8 cellular contexts compared by ENCODE assay signal in the genomic region with DNA sequence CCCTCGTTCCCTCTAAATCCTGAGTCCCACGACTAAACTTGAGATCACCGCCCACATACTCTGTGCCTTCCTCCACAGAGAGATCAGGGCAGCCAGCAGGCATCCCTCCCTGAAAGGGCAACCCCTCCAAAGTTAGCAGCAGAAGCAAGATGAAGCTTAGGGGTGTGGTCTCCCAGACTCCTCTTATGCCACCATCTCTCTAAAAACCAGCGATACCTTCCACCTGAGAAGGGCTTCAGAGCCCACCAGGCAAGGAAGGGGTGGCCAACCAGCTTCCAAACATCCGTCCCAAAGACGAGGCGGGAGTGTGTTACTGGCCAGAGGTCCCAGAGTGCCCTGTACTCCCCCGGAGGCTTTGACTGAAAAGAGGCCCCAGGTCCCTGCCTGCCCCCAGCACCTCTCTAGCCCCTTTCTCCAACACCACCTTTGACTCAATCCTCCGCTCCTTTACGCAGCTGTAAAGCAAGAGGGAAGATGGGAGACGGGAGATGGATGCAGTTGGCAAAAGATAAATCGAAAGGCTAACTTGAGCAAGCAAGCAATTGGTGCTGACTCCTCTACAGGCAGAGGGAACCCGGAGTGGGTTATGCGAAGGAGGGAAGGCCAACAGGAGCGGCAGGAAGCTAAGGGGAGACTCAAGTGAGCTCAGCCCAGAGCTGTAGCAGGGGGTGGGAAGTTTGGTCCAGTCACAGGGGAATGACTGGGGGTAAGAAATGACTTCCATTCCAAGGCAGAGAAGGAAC. TPM values are rescaled to one million over a fixed set of nuclear protein-coding genes. Genes with fewer than 3 reads are reported as not detected.
DNase-seq lines count a peak whose midpoint lies in the region; ATAC-seq and FAIRE-seq lines count a peak whose summit lies in the region.

No MANE protein-coding gene starts in this region.

- intact Hi-C loops in CD4-positive, alpha-beta memory T cell (cut with micrococcal nuclease) = no loop called here

- DNase-seq in CD4-positive, alpha-beta memory T cell = peak in 1 of 5 donors; percentile 17
- no peak for DNase-seq in HTR-8/SVneo (ENCODE audit: insufficient read length, low spot score)
- DNase-seq in activated naive CD4-positive, alpha-beta T cell treated with anti-CD3 and anti-CD28 coated beads, Interleukin-2, amount 50 U/mL, for 72 hours (ENCODE audit: low spot score in 2 of 2) = peak in 1 of 2 donors; percentile 13
- DNase-seq in immature natural killer cell = no peak
- DNase-seq in COR-L47 (lab: John Stamatoyannopoulos, UW) = no peak
- DNase-seq in D341Med (ENCODE audit: low spot score) = no peak

- peak; percentile 62 for FAIRE-seq in HTR-8/SVneo (lab: Jason Lieb, UNC)

- H3K4me1 Mint-ChIP-seq in CD4-positive, alpha-beta memory T cell = peaks cover 26 to 62% (median 47%) of the 10 kb centered on the region in 4 donors
- H3K4me1 Mint-ChIP-seq in immature natural killer cell = peaks cover 39 to 50% of the 10 kb centered on the region in 2 donors
- peaks cover 46% of the 10 kb centered on the region for H3K4me1 Mint-ChIP-seq in stimulated activated memory B cell treated with anti-CD40 and anti-IgM and Interleukin-4, amounts not matched to agents 10 μg/mL and 1 μg/mL and 100 μg/mL, for 72 hours

- H3K4me3 Mint-ChIP-seq in CD4-positive, alpha-beta memory T cell = peak overlapping the region; percentile 90 to 98 (median 94)
- H3K4me3 Mint-ChIP-seq in immature natural killer cell = peak overlapping the region; percentile 89 to 98 (median 92)
- H3K4me3 Mint-ChIP-seq in stimulated activated memory B cell treated with anti-CD40 and anti-IgM and Interleukin-4, amounts not matched to agents 10 μg/mL and 1 μg/mL and 100 μg/mL, for 72 hours = peak overlapping the region; percentile 97

- peak overlapping the region; percentile 48 for H3K27ac ChIP-seq in CD4-positive, alpha-beta memory T cell (ENCODE audit: low read depth, low read length)

- H3K4me3 ChIP-seq in CD4-positive, alpha-beta memory T cell (ENCODE audit: low read length in 2 of 2) = peak overlapping the region; percentile 67 to 95

- H3K4me1 ChIP-seq in CD4-positive, alpha-beta memory T cell (ENCODE audit: insufficient read depth, low read length) = peaks cover 46% of the 10 kb centered on the region

- CTCF ChIA-PET in CD4-positive, alpha-beta memory T cell (lab: Charles Lee; ENCODE audit: partially characterized antibody) = interaction anchor here (1.3 to 2.0 kb wide), 2 partner anchors 43 to 71 kb away, joined by 4 read pairs; no protein-coding TSS in a partner anchor

- peaks cover 4% of the 10 kb centered on the region for H3K36me3 ChIP-seq in CD4-positive, alpha-beta memory T cell (ENCODE audit: insufficient read depth, low read length)

- peaks cover 0 to 13% of the 10 kb centered on the region in 2 donors for H3K36me3 Mint-ChIP-seq in CD4-positive, alpha-beta memory T cell
- peaks cover 9% of the 10 kb centered on the region in 2 donors for H3K36me3 Mint-ChIP-seq in activated naive CD4-positive, alpha-beta T cell treated with anti-CD3 and anti-CD28 coated beads, Interleukin-2, amount 50 U/mL, for 72 hours
- peaks cover 0 to 4% (median 0%) of the 10 kb centered on the region in 3 donors for H3K36me3 Mint-ChIP-seq in immature natural killer cell
- H3K36me3 Mint-ChIP-seq in stimulated activated memory B cell treated with anti-CD40 and anti-IgM and Interleukin-4, amounts not matched to agents 10 μg/mL and 1 μg/mL and 100 μg/mL, for 72 hours = no peaks in the 10 kb centered on the region

- peak overlapping the region; percentile 86 to 95 (median 89) for H3K27ac Mint-ChIP-seq in CD4-positive, alpha-beta memory T cell
- H3K27ac Mint-ChIP-seq in activated naive CD4-positive, alpha-beta T cell treated with anti-CD3 and anti-CD28 coated beads, Interleukin-2, amount 50 U/mL, for 72 hours = peak overlapping the region; percentile 80 to 95
- peak overlapping the region; percentile 73 to 89 (median 84) for H3K27ac Mint-ChIP-seq in immature natural killer cell
- H3K27ac Mint-ChIP-seq in stimulated activated memory B cell treated with anti-CD40 and anti-IgM and Interleukin-4, amounts not matched to agents 10 μg/mL and 1 μg/mL and 100 μg/mL, for 72 hours = peak overlapping the region; percentile 86

- peak in 1 of 2 donors; percentile 23 for ATAC-seq in activated naive CD4-positive, alpha-beta T cell treated with anti-CD3 and anti-CD28 coated beads, Interleukin-2, amount 50 U/mL, for 72 hours
- ATAC-seq in stimulated activated memory B cell treated with anti-CD40 and anti-IgM and Interleukin-4, amounts not matched to agents 10 μg/mL and 1 μg/mL and 100 μg/mL, for 72 hours = no peak
- ATAC-seq in HG03354 (IDR thresholded peaks at IDR 0.05; ENCODE audit: poor library complexity, severe bottlenecking, unreplicated experiment) = no peak

- no peaks in the 10 kb centered on the region for H3K27me3 ChIP-seq in CD4-positive, alpha-beta memory T cell (ENCODE audit: insufficient read depth, low read length)

- POLR2A ChIA-PET in CD4-positive, alpha-beta memory T cell (lab: Charles Lee; ENCODE audit: partially characterized antibody) = interaction anchor here (1.0 to 3.8 kb wide), 14 partner anchors 8 to 91 kb away, joined by 3 to 59 read pairs (median 4); partner anchors contain the start of genes DDX19A and FCSK

- H3K9me3 ChIP-seq in CD4-positive, alpha-beta memory T cell (ENCODE audit: control insufficient read depth in 1 of 2, low read length in 2 of 2) = no peaks in the 10 kb centered on the region

- H3K9me3 Mint-ChIP-seq in CD4-positive, alpha-beta memory T cell = no peaks in the 10 kb centered on the region
- H3K9me3 Mint-ChIP-seq in activated naive CD4-positive, alpha-beta T cell treated with anti-CD3 and anti-CD28 coated beads, Interleukin-2, amount 50 U/mL, for 72 hours = no peaks in the 10 kb centered on the region
- no peaks in the 10 kb centered on the region for H3K9me3 Mint-ChIP-seq in immature natural killer cell
- no peaks in the 10 kb centered on the region for H3K9me3 Mint-ChIP-seq in stimulated activated memory B cell treated with anti-CD40 and anti-IgM and Interleukin-4, amounts not matched to agents 10 μg/mL and 1 μg/mL and 100 μg/mL, for 72 hours

- no peaks in the 10 kb centered on the region for H3K27me3 Mint-ChIP-seq in CD4-positive, alpha-beta memory T cell
- peaks cover 0 to 4% (median 2%) of the 10 kb centered on the region in 3 donors for H3K27me3 Mint-ChIP-seq in immature natural killer cell (ENCODE audit: low read depth in 3 of 3)
- no peaks in the 10 kb centered on the region for H3K27me3 Mint-ChIP-seq in stimulated activated memory B cell treated with anti-CD40 and anti-IgM and Interleukin-4, amounts not matched to agents 10 μg/mL and 1 μg/mL and 100 μg/mL, for 72 hours

RNA-seq across cellular contexts. Expression of gene ST3GAL2, which starts 1.1 kb away (rescaled TPM):
- 10 to 100 TPM; 27.5 to 30.8 TPM for total RNA-seq in CD4-positive, alpha-beta memory T cell
- polyA plus RNA-seq in CD4-positive, alpha-beta memory T cell = 10 to 100 TPM; 10.0 to 15.8 TPM
- 10 to 100 TPM; 13.9 to 18.2 TPM for total RNA-seq in activated naive CD4-positive, alpha-beta T cell treated with anti-CD3 and anti-CD28 coated beads, Interleukin-2, amount 50 U/mL, for 72 hours
- polyA plus RNA-seq in immature natural killer cell = 10 to 100 TPM; 11.1 to 20.7 (median 17.4) TPM

RNA-seq across cellular contexts. Expression of gene FCSK, which starts 16.6 kb away (rescaled TPM):
- total RNA-seq in CD4-positive, alpha-beta memory T cell = 10 to 100 TPM; 41.7 to 42.8 TPM
- polyA plus RNA-seq in CD4-positive, alpha-beta memory T cell = 10 to 100 TPM in 1 of 2 donors, 1 to 10 TPM in 1; 7.4 to 10.8 TPM
- total RNA-seq in activated naive CD4-positive, alpha-beta T cell treated with anti-CD3 and anti-CD28 coated beads, Interleukin-2, amount 50 U/mL, for 72 hours = 10 to 100 TPM in 1 of 2 donors, 1 to 10 TPM in 1; 6.1 to 16.6 TPM
- 10 to 100 TPM in 2 of 3 donors, 1 to 10 TPM in 1; 6.7 to 11.9 (median 10.5) TPM for polyA plus RNA-seq in immature natural killer cell
